In genomic region chr3:12838179-12838965, GRCh38 we compare ENCODE assay signal across 1 cellular context.
A peak's percentile ranks its signal among the peaks of the same experiment; 100 is the strongest.
TF ChIP-seq lines count a peak whose summit lies in the region.

No MANE protein-coding gene starts in this region.

TF ChIP-seq in HepG2, 621 proteins besides CTCF, POLR2A, EP300 and RAD21:
- TF ChIP-seq POLR2G (IDR thresholded peaks at IDR 0.05; ENCODE audit: low read depth, low read length) (0 out of 2 replicates have a peak, but pooled peaks have one; percentile 20), MXI1 (IDR thresholded peaks at IDR 0.05; ENCODE audit: borderline replicate concordance, low read depth, low read length) (no peak), ZNF841 (CRISPR knock-in tag; IDR thresholded peaks at IDR 0.05; ENCODE audit: borderline replicate concordance) (no peak), ZNF136 (CRISPR knock-in tag; IDR thresholded peaks at IDR 0.05; ENCODE audit: low read depth) (no peak), SP1 (IDR thresholded peaks at IDR 0.05) (no peak), SP1 (CRISPR knock-in tag; IDR thresholded peaks at IDR 0.05) (no peak)
